31 cellular contexts compared by ENCODE assay signal in the genomic region with DNA sequence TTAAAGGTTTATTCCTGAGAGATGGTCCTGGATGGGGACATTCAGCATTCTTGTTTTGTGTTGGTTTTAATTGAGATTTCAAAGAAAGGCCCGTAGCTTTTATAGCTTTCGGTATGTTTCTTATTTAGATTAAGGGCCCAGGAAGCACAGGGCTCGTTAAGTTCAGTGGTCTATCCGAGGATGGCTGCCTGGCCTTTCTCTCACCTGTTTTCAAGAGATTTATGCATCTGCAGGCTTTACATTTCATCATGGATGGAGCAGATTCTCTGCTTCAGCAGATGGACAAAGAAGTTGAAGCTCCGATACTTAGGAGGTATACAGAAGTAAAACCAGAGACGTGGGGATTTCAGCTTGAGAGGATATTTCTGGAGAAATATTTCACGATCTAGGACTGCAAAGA. TPM values are rescaled to one million over a fixed set of nuclear protein-coding genes. Genes with fewer than 3 reads are reported as not detected.
"Had no signal": no experiment of that assay in that cellular context is flagged by ENCODE, and none has a peak within 500 bp of the region (broad histone marks: within the 10 kb centered on the region; RNA-seq: fewer than 3 reads in every experiment).

No MANE protein-coding gene starts in this region.

- H3K4me1 ChIP-seq: parathyroid adenoma, psoas muscle, spleen, suprapubic skin, testis, tibial artery, transverse colon, upper lobe of left lung had no signal

- ATAC-seq: naive thymus-derived CD8-positive, alpha-beta T cell; natural killer cell treated with Interleukin-12 subunit alpha and Interleukin-12 subunit beta and Interleukin-15 and Interleukin-18, amount 100 ng/mL, for 72 hours; psoas muscle; right cardiac atrium; sciatic nerve; stimulated activated memory B cell treated with anti-CD40 and anti-IgM and Interleukin-4, amounts not matched to agents 10 μg/mL and 1 μg/mL and 100 μg/mL, for 72 hours; stimulated activated naive CD8-positive, alpha-beta T cell treated with anti-CD3 and anti-CD28 coated beads, Interleukin-15, amount 100 ng/mL, for 72 hours; stimulated activated naive CD8-positive, alpha-beta T cell treated with anti-CD3 and anti-CD28 coated beads, Interleukin-15, Interleukin-2, amounts not matched to agents 100 U/mL and 50 U/mL, for 24 hours had no signal

- H3K27ac Mint-ChIP-seq: naive B cell; naive thymus-derived CD8-positive, alpha-beta T cell; natural killer cell treated with Interleukin-12 subunit alpha and Interleukin-12 subunit beta and Interleukin-15 and Interleukin-18, amount 100 ng/mL, for 72 hours; progenitor cell of endocrine pancreas; stimulated activated memory B cell treated with anti-CD40 and anti-IgM and Interleukin-4, amounts not matched to agents 10 μg/mL and 1 μg/mL and 100 μg/mL, for 72 hours had no signal

- H3K4me2 ChIP-seq: smooth muscle cell had no signal

- H3K4me3 Mint-ChIP-seq: naive B cell; naive thymus-derived CD8-positive, alpha-beta T cell; natural killer cell treated with Interleukin-12 subunit alpha and Interleukin-12 subunit beta and Interleukin-15 and Interleukin-18, amount 100 ng/mL, for 72 hours; neural crest cell; stimulated activated memory B cell treated with anti-CD40 and anti-IgM and Interleukin-4, amounts not matched to agents 10 μg/mL and 1 μg/mL and 100 μg/mL, for 72 hours; stimulated activated naive CD8-positive, alpha-beta T cell treated with anti-CD3 and anti-CD28 coated beads, Interleukin-15, amount 100 ng/mL, for 72 hours had no signal

- H3K36me3 Mint-ChIP-seq: natural killer cell treated with Interleukin-12 subunit alpha and Interleukin-12 subunit beta and Interleukin-15 and Interleukin-18, amount 100 ng/mL, for 72 hours; stimulated activated memory B cell treated with anti-CD40 and anti-IgM and Interleukin-4, amounts not matched to agents 10 μg/mL and 1 μg/mL and 100 μg/mL, for 72 hours had no signal

- H3K36me3 ChIP-seq: ovary, spleen, suprapubic skin, tibial artery, transverse colon, upper lobe of left lung, vagina had no signal

- H3K27me3 ChIP-seq: ovary, testis, upper lobe of left lung, vagina had no signal

- H3K27ac ChIP-seq: ovary, parathyroid adenoma, psoas muscle, skin epidermis, spleen, suprapubic skin, testis, tibial artery, transverse colon, upper lobe of left lung, vagina had no signal

- DNase-seq: naive B cell; naive thymus-derived CD8-positive, alpha-beta T cell; occipital lobe; ovary; psoas muscle; right cardiac atrium; spleen; stimulated activated CD4-positive, alpha-beta T cell treated with anti-CD3 and anti-CD28 coated beads, Interleukin-12 subunit alpha, Interleukin-12 subunit beta, amount 100 ng/mL, for 4 hours; stimulated activated CD4-positive, alpha-beta T cell treated with anti-CD3 and anti-CD28 coated beads, Interleukin-1b, Interleukin-23, amount 100 ng/mL, for 48 hours; stimulated activated CD4-positive, alpha-beta T cell treated with anti-CD3 and anti-CD28 coated beads, Interleukin-4, amount 100 ng/mL, for 1 hour; stimulated activated CD4-positive, alpha-beta T cell treated with anti-CD3 and anti-CD28 coated beads, Interleukin-4, amount 100 ng/mL, for 4 hours; stimulated activated CD8-positive, alpha-beta memory T cell treated with anti-CD3 and anti-CD28 coated beads, Interleukin-4, amount 100 ng/mL, for 48 hours; stimulated activated naive CD4-positive, alpha-beta T cell; stimulated activated naive CD8-positive, alpha-beta T cell treated with anti-CD3 and anti-CD28 coated beads, Interleukin-15, amount 100 ng/mL, for 72 hours; stimulated activated naive CD8-positive, alpha-beta T cell treated with anti-CD3 and anti-CD28 coated beads, Interleukin-15, Interleukin-2, amounts not matched to agents 100 U/mL and 50 U/mL, for 24 hours; substantia nigra; testis; tibial artery; transverse colon; upper lobe of left lung had no signal

- H3K79me2 ChIP-seq: parathyroid adenoma had no signal

- H3K4me3 ChIP-seq: ovary, psoas muscle, skin epidermis, smooth muscle cell, spleen, suprapubic skin, testis, tibial artery, transverse colon, upper lobe of left lung, vagina had no signal

- H2AFZ ChIP-seq: parathyroid adenoma had no signal

- H3K9me3 ChIP-seq: psoas muscle, testis, transverse colon, vagina had no signal

- H3K27me3 Mint-ChIP-seq: stimulated activated memory B cell treated with anti-CD40 and anti-IgM and Interleukin-4, amounts not matched to agents 10 μg/mL and 1 μg/mL and 100 μg/mL, for 72 hours had no signal

- H3K4me1 Mint-ChIP-seq: naive B cell; naive thymus-derived CD8-positive, alpha-beta T cell; stimulated activated memory B cell treated with anti-CD40 and anti-IgM and Interleukin-4, amounts not matched to agents 10 μg/mL and 1 μg/mL and 100 μg/mL, for 72 hours; stimulated activated naive CD8-positive, alpha-beta T cell treated with anti-CD3 and anti-CD28 coated beads, Interleukin-15, amount 100 ng/mL, for 72 hours had no signal

RNA-seq across cellular contexts. Expression of gene FZD10, which starts 16.0 kb away (rescaled TPM):
- total RNA-seq: naive thymus-derived CD8-positive, alpha-beta T cell; natural killer cell treated with Interleukin-12 subunit alpha and Interleukin-12 subunit beta and Interleukin-15 and Interleukin-18, amount 100 ng/mL, for 72 hours; osteoblast had no signal
- polyA plus RNA-seq: naive thymus-derived CD8-positive, alpha-beta T cell had no signal
